Comparison of ENCODE assay signal across 8 cellular contexts in genomic region chr14:45251912-45252311, GRCh38. TPM values are rescaled to one million over a fixed set of nuclear protein-coding genes. Genes with fewer than 3 reads are reported as not detected.
A peak's percentile ranks its signal among the peaks of the same experiment; 100 is the strongest.
DNase-seq lines count a peak whose midpoint lies in the region; ATAC-seq, FAIRE-seq and TF ChIP-seq lines count a peak whose summit lies in the region.

No MANE protein-coding gene starts in this region.

- peak overlapping the region in 8 of 59 donors; percentile 9 to 94 (median 84) for H3K27ac ChIP-seq in dorsolateral prefrontal cortex

- no peak for TF ChIP-seq CTCF in dorsolateral prefrontal cortex (IDR thresholded peaks at IDR 0.05 in 54 of 56, conservative IDR thresholded peaks at IDR 0.05 in 2 of 56; ENCODE audit: low read depth in 1 of 56, partially characterized antibody in 56 of 56)
- TF ChIP-seq CTCF in nephron (IDR thresholded peaks at IDR 0.05; ENCODE audit: unreplicated experiment in 3 of 3) = no peak

- no peak for FAIRE-seq in urothelium cell line (lab: Jason Lieb, UNC)

- ATAC-seq in GM19324 (IDR thresholded peaks at IDR 0.05; ENCODE audit: low FRiP score, unreplicated experiment) (peak; percentile 49), HG03175 (IDR thresholded peaks at IDR 0.05; ENCODE audit: unreplicated experiment) (peak; percentile 68)

- peak overlapping the region; percentile 75 to 99 (median 98) for H3K27ac Mint-ChIP-seq in nephron

- H3K4me1 Mint-ChIP-seq in nephron = peaks cover 19% of the 10 kb centered on the region

- peaks cover 9% of the 10 kb centered on the region for H3K27me3 Mint-ChIP-seq in nephron (ENCODE audit: low read depth)

- peaks cover 13% of the 10 kb centered on the region for H3K9me3 Mint-ChIP-seq in nephron

- intact Hi-C loops in dorsolateral prefrontal cortex (cut with DNase I) = loop anchor here (2.0 to 10.0 kb wide), 4 partner anchors 117 to 345 kb away; partner anchors contain the start of genes FANCM (in 2 of the 2) and FKBP3 (in 2 of the 2)

- DNase-seq in DMS 273 treated with DMSO at 0.1 percent for 48 hours (lab: John Stamatoyannopoulos, UW) (peak; percentile 23), RKO (ENCODE audit: low spot score) (peak; percentile 63), dorsolateral prefrontal cortex (no peak), mesenteric fat pad (ENCODE audit: low spot score) (no peak), urothelium cell line (ENCODE audit: low spot score) (no peak)

- peak overlapping the region; percentile 56 to 98 (median 81) for H3K4me3 ChIP-seq in dorsolateral prefrontal cortex

- H3K36me3 Mint-ChIP-seq in nephron (ENCODE audit: low read depth) = peaks cover 5% of the 10 kb centered on the region

- H3K27me3 ChIP-seq in dorsolateral prefrontal cortex = no peaks in the 10 kb centered on the region

- peak overlapping the region; percentile 92 to 97 (median 96) for H3K4me3 Mint-ChIP-seq in nephron

RNA-seq across cellular contexts. Expression of gene MIS18BP1, which starts 1.1 kb away (rescaled TPM):
- 10 to 100 TPM in 108 of 120 experiments, 1 to 10 TPM in 12; 5.1 to 26.8 (median 15.0) TPM for total RNA-seq in dorsolateral prefrontal cortex
- 21.0 TPM for total RNA-seq in mesenteric fat pad

Comparison
In these comparisons a context has a peak if more than half of its experiments do, and no peak if none do; other contexts are left out.
1. DNase-seq: peak in DMS 273 treated with DMSO at 0.1 percent for 48 hours (single experiment) and RKO (single experiment); none in dorsolateral prefrontal cortex (0 of 10), mesenteric fat pad (single experiment) and urothelium cell line (single experiment).